ENCODE assay signal across 15 cellular contexts in the genomic region with DNA sequence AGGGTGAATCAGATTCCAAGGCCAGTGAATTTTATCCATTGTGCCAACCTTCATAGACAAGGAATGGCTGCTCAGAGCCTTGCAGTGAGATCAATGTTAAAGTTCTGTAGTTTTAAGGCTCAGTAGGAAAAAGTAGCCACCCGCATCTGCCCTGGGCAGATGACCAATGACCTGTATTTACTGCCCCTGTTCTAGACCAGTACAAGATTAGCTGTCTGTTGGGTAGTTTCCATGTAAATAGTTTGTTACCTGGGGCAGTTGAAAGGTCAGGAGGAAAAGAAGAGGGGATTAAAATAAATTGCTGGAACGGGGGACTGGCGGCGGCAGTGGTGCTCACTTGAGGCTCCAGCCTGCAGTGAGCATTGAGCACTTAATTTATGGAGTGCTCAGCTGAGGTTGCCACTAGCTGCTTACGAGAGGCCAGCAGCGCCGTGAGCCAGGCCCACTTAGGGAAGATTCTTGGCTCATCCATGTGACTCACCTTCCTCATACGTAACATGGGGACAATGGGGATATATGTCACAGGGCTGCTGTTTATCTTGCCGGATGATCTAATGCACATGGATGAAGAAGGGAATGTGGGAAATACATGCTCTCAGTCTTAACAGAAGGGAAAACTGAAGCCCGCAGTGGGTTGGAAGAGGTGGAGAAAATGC. TPM values are rescaled to one million over a fixed set of nuclear protein-coding genes. Genes with fewer than 3 reads are reported as not detected.
DNase-seq lines count a peak whose midpoint lies in the region; ATAC-seq and TF ChIP-seq lines count a peak whose summit lies in the region.
"Had no signal": no experiment of that assay in that cellular context is flagged by ENCODE, and none has a peak within 500 bp of the region (broad histone marks: within the 10 kb centered on the region; RNA-seq: fewer than 3 reads in every experiment).

No MANE protein-coding gene starts in this region.

- CTCF ChIA-PET in activated CD4-positive, alpha-beta memory T cell treated with anti-CD3 and anti-CD28 coated beads for 36 hours (lab: Charles Lee), result interaction anchor here (1.1 to 14.7 kb wide), 3 partner anchors 69 to 83 kb away, joined by 5 to 554 read pairs (median 6); no protein-coding TSS in a partner anchor

- in situ Hi-C loops in GM23248 (cut with MboI), result no loop called here

- POLR2A ChIA-PET in activated CD4-positive, alpha-beta memory T cell treated with anti-CD3 and anti-CD28 coated beads for 36 hours (lab: Charles Lee), result no interaction called here

- no peaks in the 10 kb centered on the region for H3F3A ChIP-seq in GM23248 (ENCODE audit: insufficient read depth)
- H3F3A ChIP-seq in neural progenitor cell (ENCODE audit: low read depth), result no peaks in the 10 kb centered on the region

- no peak overlapping the region for H2BK15ac ChIP-seq in H9 (ENCODE audit: low read depth, low read length)

- H2AFZ ChIP-seq in GM23248 (no peak overlapping the region), neural progenitor cell (replicated peaks) (no peak overlapping the region), H9 (ENCODE audit: low read length) (no peak overlapping the region)
- H2AFZ ChIP-seq: PC-9 had no signal

- H3T11ph ChIP-seq in H9 (ENCODE audit: low read length), result no peak overlapping the region

- H3K4me1 Mint-ChIP-seq in activated CD4-positive, alpha-beta memory T cell treated with anti-CD3 and anti-CD28 coated beads for 36 hours (ENCODE audit: low read depth), result peaks cover 42% of the 10 kb centered on the region
- H3K4me1 Mint-ChIP-seq in glutamatergic neuron (ENCODE audit: low read depth, unreplicated experiment) (no peaks in the 10 kb centered on the region), neural progenitor cell (peaks cover 16% of the 10 kb centered on the region), H9 (peaks cover 12 to 13% of the 10 kb centered on the region in 2 experiments)

- H3K79me1 ChIP-seq in H9 (ENCODE audit: insufficient read depth, low read depth, low read length, poor library complexity, severe bottlenecking), result no peaks in the 10 kb centered on the region

- H3K23ac ChIP-seq in H9 (ENCODE audit: insufficient read length, low read depth, low read length), result no peak overlapping the region

- no peak overlapping the region for H3K4me3 Mint-ChIP-seq in activated CD4-positive, alpha-beta memory T cell treated with anti-CD3 and anti-CD28 coated beads for 36 hours
- H3K4me3 Mint-ChIP-seq in glutamatergic neuron (ENCODE audit: unreplicated experiment), result no peak overlapping the region
- H3K4me3 Mint-ChIP-seq in neural progenitor cell, result no peak overlapping the region
- H3K4me3 Mint-ChIP-seq in H9, result no peak overlapping the region
- H3K4me3 Mint-ChIP-seq: naive B cell had no signal

- no peaks in the 10 kb centered on the region for H4K20me1 ChIP-seq in GM23248 (ENCODE audit: insufficient read depth)
- no peaks in the 10 kb centered on the region for H4K20me1 ChIP-seq in neural progenitor cell (ENCODE audit: low read depth)
- no peaks in the 10 kb centered on the region for H4K20me1 ChIP-seq in H9 (ENCODE audit: control insufficient read depth, insufficient read depth, insufficient read length)
- H4K20me1 ChIP-seq: BLaER1 treated with 17β-estradiol and CSF1 and Interleukin-3, amounts not matched to agents 10 nM and 100 nM had no signal

- no peaks in the 10 kb centered on the region for H3K27me3 Mint-ChIP-seq in activated CD4-positive, alpha-beta memory T cell treated with anti-CD3 and anti-CD28 coated beads for 36 hours
- H3K27me3 Mint-ChIP-seq in glutamatergic neuron (ENCODE audit: unreplicated experiment) (peaks cover 2% of the 10 kb centered on the region), neural progenitor cell (ENCODE audit: insufficient read depth, low read depth) (peaks cover 15% of the 10 kb centered on the region), H9 (ENCODE audit: low read depth) (no peaks in the 10 kb centered on the region; the same call in 1 of the 2 replicates)

- no peak overlapping the region for H4K5ac ChIP-seq in H9 (ENCODE audit: insufficient read length, low read depth, low read length)

- H3K4me2 ChIP-seq in GM23248 (ENCODE audit: unreplicated experiment) (no peak overlapping the region), neural progenitor cell (no peak overlapping the region), H9 (ENCODE audit: insufficient read depth, insufficient read length, low read length) (no peak overlapping the region)
- H3K4me2 ChIP-seq: PC-9 had no signal

- no peak overlapping the region for H2BK5ac ChIP-seq in H9 (ENCODE audit: insufficient read length, low read length)

- H3K79me2 ChIP-seq in GM23248 (ENCODE audit: insufficient read depth) (no peaks in the 10 kb centered on the region), neural progenitor cell (ENCODE audit: low read depth) (no peaks in the 10 kb centered on the region), H9 (ENCODE audit: insufficient read depth, low read length) (no peaks in the 10 kb centered on the region)

- no peak overlapping the region for H3K27ac ChIP-seq in GM23248
- no peak overlapping the region for H3K27ac ChIP-seq in neural progenitor cell
- H3K27ac ChIP-seq in H9 (ENCODE audit: insufficient read length, low read depth, low read length), result no peak overlapping the region
- H3K27ac ChIP-seq: BLaER1 treated with 17β-estradiol and CSF1 and Interleukin-3, amounts not matched to agents 10 nM and 100 nM; PC-9 had no signal

- no peaks in the 10 kb centered on the region for H3K27me3 ChIP-seq in GM23248 (replicated peaks; ENCODE audit: insufficient read depth)
- H3K27me3 ChIP-seq in neural progenitor cell, result no peaks in the 10 kb centered on the region
- no peaks in the 10 kb centered on the region for H3K27me3 ChIP-seq in H9 (ENCODE audit: insufficient read depth, low read length)
- H3K27me3 ChIP-seq: BLaER1 treated with 17β-estradiol and CSF1 and Interleukin-3, amounts not matched to agents 10 nM and 100 nM had no signal

- no peak overlapping the region for H4K91ac ChIP-seq in H9 (ENCODE audit: insufficient read length, low read depth, low read length)

- no peak for ATAC-seq in GM21737 (IDR thresholded peaks at IDR 0.05; ENCODE audit: unreplicated experiment)
- ATAC-seq: right cardiac atrium had no signal

- H3K18ac ChIP-seq in H9 (ENCODE audit: insufficient read length, low read depth, low read length), result no peak overlapping the region

- 50% methylated on average over 10 of the region's 10 CpGs for WGBS in GM23248 (ENCODE audit: low coverage in 1 of 2, low lambda C conversion rate in 2 of 2, missing lambda C conversion rate in 2 of 2), 2 experiments
- WGBS in H9 (ENCODE audit: extremely low coverage, insufficient read length, low lambda C conversion rate), result no CpG with 5 or more reads among the region's 10 CpGs

- H3K9me3 ChIP-seq in GM23248 (ENCODE audit: low read depth), result no peaks in the 10 kb centered on the region
- no peaks in the 10 kb centered on the region for H3K9me3 ChIP-seq in neural progenitor cell (ENCODE audit: low read depth)
- H3K9me3 ChIP-seq in H9 (ENCODE audit: control insufficient read depth, low read depth, low read length), result no peaks in the 10 kb centered on the region
- H3K9me3 ChIP-seq: BLaER1 treated with 17β-estradiol and CSF1 and Interleukin-3, amounts not matched to agents 10 nM and 100 nM had no signal

- H3K36me3 Mint-ChIP-seq in activated CD4-positive, alpha-beta memory T cell treated with anti-CD3 and anti-CD28 coated beads for 36 hours, result no peaks in the 10 kb centered on the region
- peaks cover 7% of the 10 kb centered on the region for H3K36me3 Mint-ChIP-seq in glutamatergic neuron (ENCODE audit: unreplicated experiment)
- no peaks in the 10 kb centered on the region for H3K36me3 Mint-ChIP-seq in neural progenitor cell
- peaks cover 0 to 7% (median 0%) of the 10 kb centered on the region in 3 experiments; a peak in 3 of 7 replicates for H3K36me3 Mint-ChIP-seq in H9 (ENCODE audit: insufficient read depth in 1 of 3, low read depth in 3 of 3)
- H3K36me3 Mint-ChIP-seq: naive B cell had no signal

- no peaks in the 10 kb centered on the region for H3K4me1 ChIP-seq in GM23248 (ENCODE audit: insufficient read depth)
- H3K4me1 ChIP-seq in neural progenitor cell, result peaks cover 6% of the 10 kb centered on the region
- no peaks in the 10 kb centered on the region for H3K4me1 ChIP-seq in H9 (ENCODE audit: insufficient read depth, low read length)

- H3K4me3 ChIP-seq in GM23248 (no peak overlapping the region), neural progenitor cell (no peak overlapping the region)
- H3K4me3 ChIP-seq: BLaER1 treated with 17β-estradiol and CSF1 and Interleukin-3, amounts not matched to agents 10 nM and 100 nM; PC-9 had no signal

- no peak overlapping the region for H2BK12ac ChIP-seq in H9 (ENCODE audit: insufficient read length, low read depth, low read length)

- H2BK20ac ChIP-seq in H9 (ENCODE audit: low read depth, low read length, poor library complexity, severe bottlenecking), result no peak overlapping the region

- H3K56ac ChIP-seq in H9 (ENCODE audit: insufficient read length, low read depth, low read length), result no peak overlapping the region

- H3K9me2 ChIP-seq in GM23248 (ENCODE audit: insufficient read depth), result no peaks in the 10 kb centered on the region

- H2BK120ac ChIP-seq in H9 (ENCODE audit: low read depth, low read length, poor library complexity, severe bottlenecking), result no peak overlapping the region

- H4K8ac ChIP-seq in H9 (replicated peaks; ENCODE audit: insufficient read length, low read depth, low read length), result no peak overlapping the region

- intact Hi-C loops in activated CD4-positive, alpha-beta memory T cell treated with anti-CD3 and anti-CD28 coated beads for 36 hours (cut with micrococcal nuclease), result loop anchor here (2.0 kb wide), 1 partner anchor 36 kb away; no protein-coding TSS in a partner anchor

- no peaks in the 10 kb centered on the region for H3K23me2 ChIP-seq in H9 (ENCODE audit: insufficient read length, low read depth, low read length, poor library complexity, severe bottlenecking)

- no peak overlapping the region for H3K9ac ChIP-seq in GM23248
- H3K9ac ChIP-seq in neural progenitor cell, result no peak overlapping the region
- no peak overlapping the region for H3K9ac ChIP-seq in H9 (ENCODE audit: extremely low read depth, insufficient read length, low read length)
- H3K9ac ChIP-seq: BLaER1 treated with 17β-estradiol and CSF1 and Interleukin-3, amounts not matched to agents 10 nM and 100 nM had no signal

- H3K14ac ChIP-seq in H9 (ENCODE audit: insufficient read depth, low read length), result no peak overlapping the region

- no peak overlapping the region for H3K4ac ChIP-seq in H9 (ENCODE audit: low read depth, low read length)

- no peaks in the 10 kb centered on the region for H3K36me3 ChIP-seq in GM23248 (ENCODE audit: low read depth)
- no peaks in the 10 kb centered on the region for H3K36me3 ChIP-seq in neural progenitor cell
- H3K36me3 ChIP-seq: BLaER1 treated with 17β-estradiol and CSF1 and Interleukin-3, amounts not matched to agents 10 nM and 100 nM had no signal

- TF ChIP-seq CTCF in glutamatergic neuron (IDR thresholded peaks at IDR 0.05; ENCODE audit: partially characterized antibody, unreplicated experiment), result no peak
- no peak for TF ChIP-seq CTCF in neural progenitor cell (IDR thresholded peaks at IDR 0.05)
- TF ChIP-seq CTCF in H9 (conservative IDR thresholded peaks at IDR 0.05), result no peak

- H2AK5ac ChIP-seq in H9 (ENCODE audit: insufficient read length, low read length), result no peak overlapping the region

- peak; percentile 69 for DNase-seq in Daoy (ENCODE audit: low read depth)
- peak; percentile 42 for DNase-seq in GM23248
- no peak for DNase-seq in activated CD4-positive, alpha-beta memory T cell treated with anti-CD3 and anti-CD28 coated beads for 36 hours
- no peak for DNase-seq in glutamatergic neuron
- no peak for DNase-seq in AG08395 (ENCODE audit: low spot score)
- no peak for DNase-seq in neural progenitor cell (ENCODE audit: low spot score)
- no peak for DNase-seq in H9
- DNase-seq: activated CD4-positive, alpha-beta T cell treated with anti-CD3 and anti-CD28 coated beads for 4 hours; activated gamma-delta T cell treated with Interleukin-2 at 50 U/mL for 16 hours; DMS79; naive B cell; PC-9; right cardiac atrium had no signal

- no peaks in the 10 kb centered on the region for H3K9me3 Mint-ChIP-seq in activated CD4-positive, alpha-beta memory T cell treated with anti-CD3 and anti-CD28 coated beads for 36 hours
- peaks cover 2% of the 10 kb centered on the region for H3K9me3 Mint-ChIP-seq in glutamatergic neuron (ENCODE audit: unreplicated experiment)
- no peaks in the 10 kb centered on the region for H3K9me3 Mint-ChIP-seq in neural progenitor cell
- peaks cover 7 to 8% of the 10 kb centered on the region in 2 experiments; a peak in 3 of 5 replicates for H3K9me3 Mint-ChIP-seq in H9
- H3K9me3 Mint-ChIP-seq: naive B cell had no signal

- H3K27ac Mint-ChIP-seq in activated CD4-positive, alpha-beta memory T cell treated with anti-CD3 and anti-CD28 coated beads for 36 hours, result peak overlapping the region; percentile 94
- H3K27ac Mint-ChIP-seq in glutamatergic neuron (ENCODE audit: unreplicated experiment) (peak overlapping the region; percentile 45), neural progenitor cell (no peak overlapping the region), H9 (no peak overlapping the region)

RNA-seq across cellular contexts. Expression of a gene that starts 10.7 kb away (rescaled TPM):
- 0.54 and 0.74 TPM in 2 replicates for total RNA-seq in Daoy (2014; rRNA removed; shearing (Covaris generic))
- total RNA-seq in GM23248 (2014; rRNA removed; shearing (Covaris generic)), result not detected in 2 replicates
- not detected in 2 replicates for polyA plus RNA-seq in GM23248 (2016; fragmentation: Nextera tagmentation; extraction: Ambion mirVana)
- under 1 TPM in 1 of 2 experiments, not detected in 1; 0.07 TPM for total RNA-seq in activated CD4-positive, alpha-beta memory T cell treated with anti-CD3 and anti-CD28 coated beads for 36 hours
- total RNA-seq in glutamatergic neuron (ENCODE audit: unreplicated experiment) (0.25 TPM), neural progenitor cell (ENCODE audit: low replicate concordance) (26.6 and 39.7 TPM in 2 replicates), H9 (2021) (0.35 and 0.59 TPM in 2 replicates)
- total RNA-seq: PC-9 had no signal

Comparison
In these comparisons a context has a peak if more than half of its experiments do, and no peak if none do; other contexts are left out.
1. DNase-seq: peak in Daoy (single experiment) and GM23248 (single experiment); none in activated CD4-positive, alpha-beta memory T cell treated with anti-CD3 and anti-CD28 coated beads for 36 hours (single experiment), glutamatergic neuron (single experiment), AG08395 (single experiment), neural progenitor cell (single experiment) and H9 (single experiment).
2. H3K27ac Mint-ChIP-seq: peak in activated CD4-positive, alpha-beta memory T cell treated with anti-CD3 and anti-CD28 coated beads for 36 hours (single experiment) and glutamatergic neuron (single experiment); none in neural progenitor cell (single experiment) and H9 (0 of 3).
3. RNA of a gene that starts 10.7 kb away (total RNA-seq): 26.6 to 39.7 TPM in neural progenitor cell; 0.54 to 0.74 TPM in Daoy, 0.35 to 0.59 TPM in H9, 0.25 TPM in glutamatergic neuron (single experiment), 0.07 TPM in activated CD4-positive, alpha-beta memory T cell treated with anti-CD3 and anti-CD28 coated beads for 36 hours and not detected in GM23248; every median in the first group is over 10 times any median in the second.